1 cellular context compared by ENCODE assay signal in the genomic region with DNA sequence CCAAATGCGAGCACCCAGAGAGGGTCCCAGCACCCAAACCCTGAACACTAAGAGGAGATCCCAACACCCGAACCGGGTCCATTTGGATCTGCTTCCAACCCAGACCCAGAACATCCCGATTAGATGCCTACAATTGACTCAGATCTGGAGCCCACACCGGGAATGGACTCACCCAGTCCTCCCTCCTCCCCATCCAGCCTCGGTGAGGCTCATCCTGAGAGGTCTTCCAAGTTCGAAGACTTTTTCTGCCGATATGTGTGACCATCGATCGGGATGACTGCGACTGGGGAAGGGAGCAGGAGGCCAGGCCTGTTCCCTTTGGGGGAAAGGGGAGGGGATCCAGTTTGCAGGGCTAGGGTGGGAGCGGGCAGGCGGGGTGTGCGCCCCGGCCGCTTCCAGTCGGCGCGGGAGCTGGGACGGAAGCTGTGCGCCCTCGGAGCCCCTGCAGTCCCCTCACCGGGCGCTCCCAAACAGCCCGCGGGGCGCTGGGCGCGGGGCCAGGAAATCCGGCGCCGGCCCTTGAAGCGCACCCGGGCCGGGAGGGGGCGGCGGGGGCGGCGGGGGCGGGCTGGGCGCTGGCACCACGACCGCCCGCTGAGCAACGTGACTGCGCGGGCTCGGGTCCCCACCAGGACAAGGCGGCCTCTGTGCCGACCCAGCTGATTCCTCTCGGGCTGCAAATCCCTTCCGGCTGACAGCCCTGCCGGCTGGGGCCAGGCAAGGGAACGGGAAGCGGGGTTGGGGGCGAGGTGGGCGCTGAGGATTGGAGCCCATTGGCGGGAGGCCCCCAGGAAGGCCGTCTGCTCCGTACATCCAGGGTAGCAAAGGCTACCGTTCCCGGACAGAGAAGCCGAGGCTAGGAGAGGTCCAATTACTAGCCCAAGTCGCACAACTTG.
TF ChIP-seq lines count a peak whose summit lies in the region.

No MANE protein-coding gene starts in this region.

TF ChIP-seq in H1, 55 proteins besides CTCF, POLR2A, EP300 and RAD21 (continued from another document):
- no peak for TF ChIP-seq GTF2F1 (IDR thresholded peaks at IDR 0.05; ENCODE audit: borderline replicate concordance, low read depth, low read length)
- TF ChIP-seq, protein P1, sequence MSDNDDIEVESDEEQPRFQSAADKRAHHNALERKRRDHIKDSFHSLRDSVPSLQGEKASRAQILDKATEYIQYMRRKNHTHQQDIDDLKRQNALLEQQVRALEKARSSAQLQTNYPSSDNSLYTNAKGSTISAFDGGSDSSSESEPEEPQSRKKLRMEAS (IDR thresholded peaks at IDR 0.05): peak; percentile 15; the same call in 1 of the 2 replicates
- TF ChIP-seq SIRT6 (IDR thresholded peaks at IDR 0.05; ENCODE audit: low read length): no peak
- TF ChIP-seq SP1 (IDR thresholded peaks at IDR 0.05; ENCODE audit: low read depth, low read length): no peak
- no peak for TF ChIP-seq JUN (IDR thresholded peaks at IDR 0.05; ENCODE audit: low read depth, low read length)
- no peak for TF ChIP-seq RFX5 (IDR thresholded peaks at IDR 0.05; ENCODE audit: borderline replicate concordance, low read depth, low read length)
- TF ChIP-seq GABPA (IDR thresholded peaks at IDR 0.05; ENCODE audit: borderline replicate concordance, insufficient read depth, low read length): peak; percentile 25; the same call in 1 of the 2 replicates
- no peak for TF ChIP-seq TAF1 (IDR thresholded peaks at IDR 0.05; ENCODE audit: low read depth, low read length)
- TF ChIP-seq SAP30 (IDR thresholded peaks at IDR 0.05; ENCODE audit: insufficient read depth, insufficient replicate concordance, low read length): no peak
- 0 out of 4 replicates have a peak, but pooled peaks of 1 of the 2 experiments have one; percentile 30 for TF ChIP-seq SIN3A (conservative IDR thresholded peaks at IDR 0.05 in 1 of 2, IDR thresholded peaks at IDR 0.05 in 1 of 2; ENCODE audit: low read depth in 1 of 2, low read length in 2 of 2)
- TF ChIP-seq NANOG (IDR thresholded peaks at IDR 0.05; ENCODE audit: insufficient read depth, low read depth, low read length, poor library complexity, severe bottlenecking): no peak
- TF ChIP-seq CHD2 (IDR thresholded peaks at IDR 0.05; ENCODE audit: low read length): no peak
- no peak for TF ChIP-seq JUND (IDR thresholded peaks at IDR 0.05; ENCODE audit: low read length)
- TF ChIP-seq TBP (IDR thresholded peaks at IDR 0.05; ENCODE audit: low read depth, low read length): no peak
- TF ChIP-seq MAFK (IDR thresholded peaks at IDR 0.05; ENCODE audit: low read depth, low read length): no peak
- TF ChIP-seq TAF7 (optimal IDR thresholded peaks at IDR 0.05; ENCODE audit: borderline replicate concordance, low read depth, low read length): no peak
- TF ChIP-seq ASH2L (IDR thresholded peaks at IDR 0.05; ENCODE audit: low read length): no peak
- no peak for TF ChIP-seq BRCA1 (IDR thresholded peaks at IDR 0.05; ENCODE audit: low read depth, low read length)
- TF ChIP-seq SRF (IDR thresholded peaks at IDR 0.05; ENCODE audit: low read depth, low read length): no peak
- no peak for TF ChIP-seq YY1 (IDR thresholded peaks at IDR 0.05; ENCODE audit: low read depth, low read length)
- TF ChIP-seq, protein P2, sequence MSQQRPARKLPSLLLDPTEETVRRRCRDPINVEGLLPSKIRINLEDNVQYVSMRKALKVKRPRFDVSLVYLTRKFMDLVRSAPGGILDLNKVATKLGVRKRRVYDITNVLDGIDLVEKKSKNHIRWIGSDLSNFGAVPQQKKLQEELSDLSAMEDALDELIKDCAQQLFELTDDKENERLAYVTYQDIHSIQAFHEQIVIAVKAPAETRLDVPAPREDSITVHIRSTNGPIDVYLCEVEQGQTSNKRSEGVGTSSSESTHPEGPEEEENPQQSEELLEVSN (IDR thresholded peaks at IDR 0.05): peak; percentile 38; the same call in 1 of the 2 replicates
- no peak for TF ChIP-seq SP2 (IDR thresholded peaks at IDR 0.05; ENCODE audit: low read length)
- no peak for TF ChIP-seq CREB1 (IDR thresholded peaks at IDR 0.05)
- TF ChIP-seq HDAC2 (IDR thresholded peaks at IDR 0.05; ENCODE audit: borderline replicate concordance in 1 of 2, low read depth in 2 of 2, low read length in 2 of 2): no peak; a peak in 1 of 4 replicates
- TF ChIP-seq CEBPB (IDR thresholded peaks at IDR 0.05; ENCODE audit: low read depth, low read length): no peak
